In the genomic region with DNA sequence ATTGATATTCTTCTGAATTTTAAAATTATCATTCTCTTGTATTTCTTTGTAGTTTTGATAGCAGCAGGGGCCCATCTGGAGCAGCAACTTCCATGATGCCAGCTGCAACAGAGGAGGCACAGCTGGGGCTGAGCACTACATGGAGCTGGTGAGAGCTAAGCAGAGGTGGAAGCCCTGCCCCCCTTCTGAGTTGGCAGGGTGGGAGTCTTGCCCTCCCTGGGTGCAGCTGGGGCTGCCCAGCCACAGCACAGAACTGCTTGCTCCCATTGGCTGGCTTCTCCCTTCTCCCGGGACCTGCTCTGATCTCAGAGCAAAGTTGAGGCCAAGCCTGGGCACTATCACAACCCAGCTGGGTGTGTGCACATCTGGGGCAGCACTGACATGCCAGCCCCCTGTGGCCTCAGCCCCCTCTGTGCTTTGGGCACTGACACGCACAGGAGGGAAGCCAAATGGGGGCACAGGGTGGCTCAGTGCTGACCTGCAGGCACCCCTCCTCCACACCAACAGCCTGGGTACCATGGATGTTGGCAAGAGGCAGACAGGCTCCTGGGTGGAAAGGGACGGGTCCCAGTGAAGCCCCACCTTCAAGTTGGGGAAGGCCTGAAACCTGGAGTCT, we compare ENCODE assay signal across 19 cellular contexts.
DNase-seq lines count a peak whose midpoint lies in the region; ATAC-seq lines count a peak whose summit lies in the region.
"Had no signal": no experiment of that assay in that cellular context is flagged by ENCODE, and none has a peak within 500 bp of the region (broad histone marks: within the 10 kb centered on the region; RNA-seq: fewer than 3 reads in every experiment).

No MANE protein-coding gene starts in this region.

- intact Hi-C loops in aorta (cut with DNase I), result no loop called here

- H3K18ac ChIP-seq in neuronal stem cell (ENCODE audit: low read length), result peak overlapping the region; percentile 83

- H3K27me3 ChIP-seq in neuronal stem cell (ENCODE audit: control insufficient read depth in 3 of 3, insufficient read depth in 3 of 3, low read depth in 1 of 3, low read length in 3 of 3) (no peaks in the 10 kb centered on the region), aorta (ENCODE audit: control insufficient read depth in 1 of 2, insufficient read depth in 2 of 2, low read length in 1 of 2) (no peaks in the 10 kb centered on the region)

- peaks cover 9 to 11% of the 10 kb centered on the region in 2 donors for H3K9me3 ChIP-seq in neuronal stem cell (replicated peaks in 1 of 2; ENCODE audit: control insufficient read depth in 2 of 2, insufficient read depth in 1 of 2, low read depth in 1 of 2, low read length in 2 of 2)
- no peaks in the 10 kb centered on the region for H3K9me3 ChIP-seq in aorta (ENCODE audit: control insufficient read depth, low read length)
- H3K9me3 ChIP-seq: A549 had no signal

- no peaks in the 10 kb centered on the region for H3K36me3 Mint-ChIP-seq in stimulated activated memory B cell treated with anti-CD40 and anti-IgM and Interleukin-4, amounts not matched to agents 10 μg/mL and 1 μg/mL and 100 μg/mL, for 72 hours
- H3K36me3 Mint-ChIP-seq: CD4-positive, alpha-beta memory T cell had no signal

- H3K14ac ChIP-seq in neuronal stem cell (ENCODE audit: low read length), result peak overlapping the region; percentile 71

- H3K4me3 Mint-ChIP-seq in stimulated activated naive CD8-positive, alpha-beta T cell treated with anti-CD3 and anti-CD28 coated beads, Interleukin-15, amount 100 ng/mL, for 72 hours, result no peak overlapping the region
- no peak overlapping the region for H3K4me3 Mint-ChIP-seq in stimulated activated memory B cell treated with anti-CD40 and anti-IgM and Interleukin-4, amounts not matched to agents 10 μg/mL and 1 μg/mL and 100 μg/mL, for 72 hours
- H3K4me3 Mint-ChIP-seq: CD4-positive, alpha-beta memory T cell; H9 had no signal

- H3K79me1 ChIP-seq in neuronal stem cell (ENCODE audit: low read depth, low read length), result no peaks in the 10 kb centered on the region

- no peak overlapping the region for H2BK120ac ChIP-seq in neuronal stem cell (ENCODE audit: low read depth, low read length)

- peak overlapping the region; percentile 73 for H3K23ac ChIP-seq in neuronal stem cell (ENCODE audit: low read depth, low read length, poor library complexity)

- no peak overlapping the region for H3K9ac ChIP-seq in neuronal stem cell (ENCODE audit: low read depth, low read length, poor library complexity)
- H3K9ac ChIP-seq: GM23248 had no signal

- peak overlapping the region; percentile 66 for H2BK5ac ChIP-seq in neuronal stem cell (ENCODE audit: low read length)

- H4K91ac ChIP-seq in neuronal stem cell (ENCODE audit: low read depth, low read length, poor library complexity), result no peak overlapping the region

- no peaks in the 10 kb centered on the region for H3K9me3 Mint-ChIP-seq in stimulated activated naive CD8-positive, alpha-beta T cell treated with anti-CD3 and anti-CD28 coated beads, Interleukin-15, amount 100 ng/mL, for 72 hours
- H3K9me3 Mint-ChIP-seq in stimulated activated memory B cell treated with anti-CD40 and anti-IgM and Interleukin-4, amounts not matched to agents 10 μg/mL and 1 μg/mL and 100 μg/mL, for 72 hours, result peaks cover 3% of the 10 kb centered on the region

- H3K4me2 ChIP-seq in neuronal stem cell (ENCODE audit: insufficient read depth, low read length, poor library complexity, severe bottlenecking), result no peak overlapping the region
- H3K4me2 ChIP-seq: A549 had no signal

- H3K4ac ChIP-seq in neuronal stem cell (ENCODE audit: low read length), result peak overlapping the region; percentile 66

- no peak overlapping the region for H4K8ac ChIP-seq in neuronal stem cell (ENCODE audit: low read depth, low read length)

- WGBS in neuronal stem cell (ENCODE audit: extremely low coverage in 2 of 2, insufficient read length in 2 of 2, insufficient replicate concordance in 1 of 2), 2 donors, result no CpG with 5 or more reads among the region's 3 CpGs
- 75 to 94% methylated on average over 3 of the region's 3 CpGs for WGBS in aorta, 2 donors

- peak overlapping the region; percentile 63 for H2AK5ac ChIP-seq in neuronal stem cell (ENCODE audit: low read depth, low read length)

- no peak overlapping the region for H2AFZ ChIP-seq in neuronal stem cell (ENCODE audit: low read length)
- H2AFZ ChIP-seq: GM23248 had no signal

- H3K4me1 ChIP-seq in neuronal stem cell (ENCODE audit: control insufficient read depth in 2 of 2, insufficient read depth in 1 of 2, low read depth in 1 of 2, low read length in 2 of 2), result peaks cover 0 to 1% of the 10 kb centered on the region in 2 donors
- no peaks in the 10 kb centered on the region for H3K4me1 ChIP-seq in aorta (ENCODE audit: control insufficient read depth in 1 of 2, insufficient read depth in 2 of 2, low read length in 2 of 2)
- H3K4me1 ChIP-seq: A549 had no signal

- H3K27ac Mint-ChIP-seq in stimulated activated naive CD8-positive, alpha-beta T cell treated with anti-CD3 and anti-CD28 coated beads, Interleukin-15, amount 100 ng/mL, for 72 hours, result no peak overlapping the region
- H3K27ac Mint-ChIP-seq in stimulated activated memory B cell treated with anti-CD40 and anti-IgM and Interleukin-4, amounts not matched to agents 10 μg/mL and 1 μg/mL and 100 μg/mL, for 72 hours, result no peak overlapping the region
- H3K27ac Mint-ChIP-seq: CD4-positive, alpha-beta memory T cell had no signal

- no peaks in the 10 kb centered on the region for H3K27me3 Mint-ChIP-seq in stimulated activated naive CD8-positive, alpha-beta T cell treated with anti-CD3 and anti-CD28 coated beads, Interleukin-15, amount 100 ng/mL, for 72 hours
- no peaks in the 10 kb centered on the region for H3K27me3 Mint-ChIP-seq in stimulated activated memory B cell treated with anti-CD40 and anti-IgM and Interleukin-4, amounts not matched to agents 10 μg/mL and 1 μg/mL and 100 μg/mL, for 72 hours
- H3K27me3 Mint-ChIP-seq: CD4-positive, alpha-beta memory T cell had no signal

- no peak overlapping the region for H3K27ac ChIP-seq in neuronal stem cell (replicated peaks; ENCODE audit: low read length)
- no peak overlapping the region for H3K27ac ChIP-seq in aorta (ENCODE audit: low read depth in 1 of 2, low read length in 2 of 2)
- H3K27ac ChIP-seq: A549, GM23248 had no signal

- H3K4me3 ChIP-seq in neuronal stem cell (ENCODE audit: low read length in 2 of 2) (peak overlapping the region in 1 of 2 donors; percentile 14), aorta (ENCODE audit: low read length in 2 of 2) (no peak overlapping the region)
- H3K4me3 ChIP-seq: A549, GM23248 had no signal

- peak overlapping the region; percentile 75 for H2BK12ac ChIP-seq in neuronal stem cell (ENCODE audit: low read length)

- ATAC-seq in stimulated activated naive CD8-positive, alpha-beta T cell treated with anti-CD3 and anti-CD28 coated beads, Interleukin-15, amount 100 ng/mL, for 72 hours, result peak; percentile 33
- no peak for ATAC-seq in stimulated activated naive CD8-positive, alpha-beta T cell treated with anti-CD3 and anti-CD28 coated beads, Interleukin-15, Interleukin-2, amounts not matched to agents 100 U/mL and 50 U/mL, for 24 hours
- ATAC-seq in stimulated activated memory B cell treated with anti-CD40 and anti-IgM and Interleukin-4, amounts not matched to agents 10 μg/mL and 1 μg/mL and 100 μg/mL, for 72 hours, result peak; percentile 43
- ATAC-seq in aorta (ENCODE audit: low FRiP score), result peak; percentile 41
- ATAC-seq: A549, HCT116 had no signal

- no peaks in the 10 kb centered on the region for H3K4me1 Mint-ChIP-seq in stimulated activated naive CD8-positive, alpha-beta T cell treated with anti-CD3 and anti-CD28 coated beads, Interleukin-15, amount 100 ng/mL, for 72 hours
- H3K4me1 Mint-ChIP-seq in stimulated activated memory B cell treated with anti-CD40 and anti-IgM and Interleukin-4, amounts not matched to agents 10 μg/mL and 1 μg/mL and 100 μg/mL, for 72 hours, result no peaks in the 10 kb centered on the region
- H3K4me1 Mint-ChIP-seq: CD4-positive, alpha-beta memory T cell had no signal

- H3K36me3 ChIP-seq in neuronal stem cell (replicated peaks in 1 of 2; ENCODE audit: control insufficient read depth in 2 of 2, insufficient read depth in 2 of 2, low read length in 2 of 2), result no peaks in the 10 kb centered on the region
- no peaks in the 10 kb centered on the region for H3K36me3 ChIP-seq in aorta (ENCODE audit: control insufficient read depth in 1 of 2, insufficient read depth in 2 of 2, low read length in 1 of 2)

- peak overlapping the region; percentile 81 for H2BK15ac ChIP-seq in neuronal stem cell (ENCODE audit: low read length)

- DNase-seq in stimulated activated naive CD8-positive, alpha-beta T cell treated with anti-CD3 and anti-CD28 coated beads, Interleukin-15, amount 100 ng/mL, for 72 hours, result no peak
- no peak for DNase-seq in stimulated activated naive CD8-positive, alpha-beta T cell treated with anti-CD3 and anti-CD28 coated beads, Interleukin-15, Interleukin-2, amounts not matched to agents 100 U/mL and 50 U/mL, for 24 hours
- DNase-seq in neuronal stem cell (ENCODE audit: low spot score) (no peak), aorta (peak in 1 of 2 donors; percentile 57), NCI-H1105 (lab: John Stamatoyannopoulos, UW) (no peak), GM19240 (ENCODE audit: insufficient read length, low spot score) (no peak), T-helper 9 cell (no peak)
- DNase-seq: 8988T; C1 segment of cervical spinal cord; Calu3; CD4-positive, alpha-beta memory T cell; COR-L47; DMS79 treated with DMSO at 0.1 percent for 48 hours; GF-D8; GM23248; H9 had no signal
